Comparison of ENCODE assay signal across 1 cellular context in the genomic region with DNA sequence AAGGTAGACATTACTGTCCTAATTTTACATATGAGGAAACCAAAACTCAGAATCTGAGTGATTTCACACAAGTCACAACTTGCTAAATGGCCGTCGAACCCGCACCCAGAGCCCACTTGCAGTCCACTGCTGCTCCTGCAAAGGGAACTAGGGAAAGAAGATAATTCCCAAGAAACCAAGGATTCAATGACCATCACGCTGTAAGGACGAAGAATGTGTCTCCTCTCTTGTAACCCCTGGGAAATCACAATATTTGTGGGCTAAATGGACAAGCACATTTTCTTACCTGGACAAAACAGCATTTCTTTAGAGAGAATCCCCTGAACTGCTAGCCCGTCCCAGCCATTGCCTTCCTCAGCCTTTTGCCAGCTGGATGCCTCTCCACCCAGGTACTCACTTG.
A peak's percentile ranks its signal among the peaks of the same experiment; 100 is the strongest.
TF ChIP-seq lines count a peak whose summit lies in the region.

No MANE protein-coding gene starts in this region.

TF ChIP-seq in K562, 482 proteins besides CTCF, POLR2A, EP300 and RAD21:
- TF ChIP-seq ZBTB34 (CRISPR knock-in tag; IDR thresholded peaks at IDR 0.05) (no peak), ETV6 (IDR thresholded peaks at IDR 0.05; ENCODE audit: borderline replicate concordance in 1 of 2, low read depth in 2 of 2, low read length in 1 of 2) (no peak), ETV6 (CRISPR knock-in tag; IDR thresholded peaks at IDR 0.05; ENCODE audit: borderline replicate concordance) (no peak), RBFOX2 (IDR thresholded peaks at IDR 0.05; ENCODE audit: low read depth, low read length) (peak; percentile 67)
